10 cellular contexts compared by ENCODE assay signal in genomic region chr17:76497699-76497978, GRCh38. TPM values are rescaled to one million over a fixed set of nuclear protein-coding genes. Genes with fewer than 3 reads are reported as not detected.
DNase-seq lines count a peak whose midpoint lies in the region; ATAC-seq and TF ChIP-seq lines count a peak whose summit lies in the region.
"Had no signal": no experiment of that assay in that cellular context is flagged by ENCODE, and none has a peak within 500 bp of the region (broad histone marks: within the 10 kb centered on the region; RNA-seq: fewer than 3 reads in every experiment).

No MANE protein-coding gene starts in this region.

- H3K27me3 ChIP-seq in NT2/D1 (ENCODE audit: insufficient read depth, insufficient read length) (peaks cover 2% of the 10 kb centered on the region), breast epithelium (no peaks in the 10 kb centered on the region), right lobe of liver (no peaks in the 10 kb centered on the region), stomach smooth muscle (ENCODE audit: control insufficient read depth in 1 of 2, insufficient read depth in 2 of 2, low read length in 2 of 2) (no peaks in the 10 kb centered on the region)

- H3K27ac ChIP-seq in breast epithelium: peak overlapping the region; percentile 68 to 72
- peak overlapping the region; percentile 63 to 82 (median 78) for H3K27ac ChIP-seq in right lobe of liver
- H3K27ac ChIP-seq in stomach smooth muscle (ENCODE audit: low read length): peak overlapping the region; percentile 75

- no peak for TF ChIP-seq POLR2A in breast epithelium (IDR thresholded peaks at IDR 0.05)
- TF ChIP-seq POLR2A in right lobe of liver (IDR thresholded peaks at IDR 0.05): no peak

- H3K4me3 ChIP-seq in NT2/D1 (ENCODE audit: insufficient read length, low read depth): no peak overlapping the region
- H3K4me3 ChIP-seq in breast epithelium: peak overlapping the region; percentile 10 to 49 (median 29)
- peak overlapping the region in 2 of 3 donors; percentile 26 to 38 for H3K4me3 ChIP-seq in right lobe of liver
- no peak overlapping the region for H3K4me3 ChIP-seq in stomach smooth muscle (ENCODE audit: low read length in 2 of 2)

- TF ChIP-seq CTCF in breast epithelium (IDR thresholded peaks at IDR 0.05) (no peak), right lobe of liver (IDR thresholded peaks at IDR 0.05) (no peak)

- H3K9ac ChIP-seq in NT2/D1 (ENCODE audit: insufficient read length, low read depth) (peak overlapping the region; percentile 71), stomach smooth muscle (ENCODE audit: low read length in 2 of 2) (peak overlapping the region in 1 of 2 donors; percentile 29)

- DNase-seq in NT2/D1 (ENCODE audit: low read depth, low spot score) (no peak), breast epithelium (ENCODE audit: low spot score in 2 of 2) (no peak), right lobe of liver (no peak), midbrain (lab: John Stamatoyannopoulos, UW) (no peak)
- DNase-seq in stimulated activated CD4-positive, alpha-beta T cell treated with anti-CD3 and anti-CD28 coated beads, Interleukin-4, amount 100 ng/mL, for 24 hours: no peak
- DNase-seq: activated CD4-positive, CD25-positive, alpha-beta regulatory T cell treated with anti-CD3 and anti-CD28 coated beads, Interleukin-2, amount 50 U/mL, for 72 hours had no signal

- 28% methylated on average over 2 of the region's 2 CpGs for WGBS in right lobe of liver (ENCODE audit: insufficient coverage, low coverage, low lambda C conversion rate, missing lambda C conversion rate)

- no peaks in the 10 kb centered on the region for H3K9me3 ChIP-seq in NT2/D1 (ENCODE audit: insufficient read depth, low read length)
- no peaks in the 10 kb centered on the region for H3K9me3 ChIP-seq in breast epithelium
- no peaks in the 10 kb centered on the region for H3K9me3 ChIP-seq in right lobe of liver
- no peaks in the 10 kb centered on the region for H3K9me3 ChIP-seq in stomach smooth muscle (ENCODE audit: control insufficient read depth in 2 of 2, low read length in 2 of 2)

- ATAC-seq in right lobe of liver (no peak), HG03175 (IDR thresholded peaks at IDR 0.05; ENCODE audit: unreplicated experiment) (no peak), HG02852 (IDR thresholded peaks at IDR 0.05; ENCODE audit: unreplicated experiment) (no peak)

- H3K4me1 ChIP-seq in NT2/D1 (ENCODE audit: insufficient read depth, insufficient read length): peaks cover 47% of the 10 kb centered on the region
- H3K4me1 ChIP-seq in breast epithelium: peaks cover 9 to 27% of the 10 kb centered on the region in 2 donors
- H3K4me1 ChIP-seq in right lobe of liver: peaks cover 0 to 36% (median 3%) of the 10 kb centered on the region in 4 donors
- peaks cover 59% of the 10 kb centered on the region for H3K4me1 ChIP-seq in stomach smooth muscle (ENCODE audit: control insufficient read depth, insufficient read depth, low read length)

- H3K36me3 ChIP-seq in NT2/D1 (ENCODE audit: insufficient read depth, insufficient read length, low read length) (peaks cover 35% of the 10 kb centered on the region), breast epithelium (no peaks in the 10 kb centered on the region), right lobe of liver (no peaks in the 10 kb centered on the region), stomach smooth muscle (ENCODE audit: control insufficient read depth in 2 of 2, insufficient read depth in 2 of 2, low read length in 2 of 2) (no peaks in the 10 kb centered on the region)

- intact Hi-C loops in breast epithelium (cut with DNase I; ENCODE audit: low total_unique reads) (no loop called here), right lobe of liver (cut with DNase I) (no loop called here)

RNA-seq across cellular contexts. Expression of gene RHBDF2, which starts 3.6 kb away (rescaled TPM):
- total RNA-seq in breast epithelium (10 to 100 TPM; 13.4 to 35.5 (median 26.8) TPM), right lobe of liver (10 to 100 TPM in 3 of 6 experiments, 1 to 10 TPM in 3; 7.1 to 18.6 (median 11.0) TPM)

RNA-seq across cellular contexts. Expression of gene AANAT, which starts 30.2 kb away (rescaled TPM):
- total RNA-seq in breast epithelium (not detected), right lobe of liver (not detected)
- total RNA-seq: myocyte had no signal

RNA-seq across cellular contexts. Expression of gene CYGB, which starts 39.9 kb away (rescaled TPM):
- total RNA-seq in breast epithelium (10 to 100 TPM in 2 of 3 donors, 1 to 10 TPM in 1; 5.9 to 37.4 (median 27.2) TPM), right lobe of liver (1 to 10 TPM; 1.8 to 4.1 (median 3.1) TPM)

RNA-seq across cellular contexts. Expression of gene PRCD, which starts 42.2 kb away (rescaled TPM):
- total RNA-seq in breast epithelium: 1 to 10 TPM; 1.5 to 7.2 (median 4.9) TPM
- total RNA-seq in right lobe of liver: 1 to 10 TPM in 1 of 6 experiments, under 1 TPM in 2, not detected in 3; 0.12 to 1.3 (median 0.22) TPM
- total RNA-seq: myocyte had no signal

RNA-seq across cellular contexts. Expression of gene UBE2O, which starts 44.7 kb away (rescaled TPM):
- total RNA-seq in breast epithelium (10 to 100 TPM; 17.4 to 22.5 (median 17.7) TPM), right lobe of liver (10 to 100 TPM in 5 of 6 experiments, 1 to 10 TPM in 1; 10.0 to 12.9 (median 12.0) TPM)

Comparison
In these comparisons a context has a peak if more than half of its experiments do, and no peak if none do; other contexts are left out.
1. H3K4me3 ChIP-seq: peak in breast epithelium (3 of 3) and right lobe of liver (2 of 3); none in NT2/D1 (single experiment) and stomach smooth muscle (0 of 2).
2. Peak in every context shown above with its lines, with median percentiles within 50 percentile points of each other: H3K27ac ChIP-seq.